ENCODE assay signal across 1 cellular context in the genomic region with DNA sequence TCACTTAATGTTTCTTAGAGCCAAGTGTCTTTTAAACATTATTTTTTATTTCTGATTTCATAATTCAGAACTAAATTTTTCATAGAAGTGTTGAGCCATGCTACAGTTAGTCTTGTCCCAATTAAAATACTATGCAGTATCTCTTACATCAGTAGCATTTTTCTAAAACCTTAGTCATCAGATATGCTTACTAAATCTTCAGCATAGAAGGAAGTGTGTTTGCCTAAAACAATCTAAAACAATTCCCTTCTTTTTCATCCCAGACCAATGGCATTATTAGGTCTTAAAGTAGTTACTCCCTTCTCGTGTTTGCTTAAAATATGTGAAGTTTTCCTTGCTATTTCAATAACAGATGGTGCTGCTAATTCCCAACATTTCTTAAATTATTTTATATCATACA.
A peak's percentile ranks its signal among the peaks of the same experiment; 100 is the strongest.
TF ChIP-seq lines count a peak whose summit lies in the region.

No MANE protein-coding gene starts in this region.

TF ChIP-seq in K562, 482 proteins besides CTCF, POLR2A, EP300 and RAD21:
- TF ChIP-seq ZBTB11 (CRISPR knock-in tag; IDR thresholded peaks at IDR 0.05), result peak in 1 of 3 experiments; percentile 60; a peak in 1 of 6 replicates
- TF ChIP-seq NR2F6 (CRISPR knock-in tag; IDR thresholded peaks at IDR 0.05), result no peak
- 0 out of 2 replicates have a peak, but pooled peaks have one; percentile 10 for TF ChIP-seq ZNF316 (IDR thresholded peaks at IDR 0.05)
